In the genomic region with DNA sequence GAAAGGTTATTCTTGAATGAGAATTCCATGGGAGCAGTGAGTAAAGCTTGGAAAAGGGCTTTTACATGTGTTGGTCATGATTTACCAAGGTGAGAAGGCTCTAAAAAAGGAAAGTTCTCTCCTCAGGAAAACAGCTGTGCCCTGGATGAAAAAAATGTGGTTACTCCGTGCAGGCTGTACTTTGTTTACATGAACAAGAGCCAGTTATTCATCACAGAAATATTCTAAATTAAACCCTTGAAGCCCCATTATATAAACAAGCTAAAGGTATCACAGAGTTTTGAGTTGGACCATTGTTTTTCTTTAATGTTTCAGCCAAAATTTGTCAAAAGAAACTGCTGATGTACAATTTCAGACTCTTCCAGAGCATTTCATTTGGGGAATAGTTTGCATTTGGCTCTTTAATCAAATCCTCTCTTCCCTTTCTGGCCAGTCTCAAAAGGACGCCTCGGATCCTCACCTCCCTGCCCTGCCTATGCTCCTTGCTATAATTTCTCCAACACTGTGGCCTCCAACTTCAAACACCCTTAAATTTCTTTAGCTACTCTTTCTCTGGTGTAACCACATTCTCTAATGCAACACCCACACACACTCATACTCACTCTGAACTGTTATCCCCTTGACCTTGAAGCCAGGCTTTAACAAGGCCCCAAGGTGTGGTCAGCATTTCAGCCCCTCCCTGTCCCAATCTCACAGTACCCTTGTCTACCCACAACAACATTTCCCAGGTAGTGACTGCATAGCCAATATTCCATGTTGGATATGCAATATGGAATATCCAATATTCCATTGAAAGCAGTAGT, we compare ENCODE assay signal across 10 cellular contexts. TPM values are rescaled to one million over a fixed set of nuclear protein-coding genes. Genes with fewer than 3 reads are reported as not detected.
DNase-seq lines count a peak whose midpoint lies in the region; ATAC-seq and TF ChIP-seq lines count a peak whose summit lies in the region.
"Had no signal": no experiment of that assay in that cellular context is flagged by ENCODE, and none has a peak within 500 bp of the region (broad histone marks: within the 10 kb centered on the region; RNA-seq: fewer than 3 reads in every experiment).

No MANE protein-coding gene starts in this region.

- H3K79me1 ChIP-seq in IMR-90 (ENCODE audit: low read depth in 1 of 2, low read length in 2 of 2): no peaks in the 10 kb centered on the region

- peak overlapping the region; percentile 16; the same call in 1 of the 2 replicates for H3K18ac ChIP-seq in IMR-90 (ENCODE audit: low read depth, low read length)

- H3K9me3 Mint-ChIP-seq in MCF 10A (ENCODE audit: unreplicated experiment): no peaks in the 10 kb centered on the region
- H3K9me3 Mint-ChIP-seq in mesothelial cell of epicardium: peaks cover 3% of the 10 kb centered on the region
- H3K9me3 Mint-ChIP-seq: immature natural killer cell had no signal

- intact Hi-C loops in IMR-90 (cut with micrococcal nuclease) (no loop called here), MCF 10A (cut with micrococcal nuclease) (no loop called here), thyroid gland (cut with DNase I) (no loop called here), left colon (cut with DNase I, micrococcal nuclease) (no loop called here)

- TF ChIP-seq POLR2A in IMR-90 (IDR thresholded peaks at IDR 0.05; ENCODE audit: low read depth, low read length) (no peak), thyroid gland (IDR thresholded peaks at IDR 0.05) (peak in 1 of 2 donors; percentile 9)

- no peak overlapping the region for H2BK5ac ChIP-seq in IMR-90 (ENCODE audit: low read depth, low read length, poor library complexity, severe bottlenecking)

- CTCF ChIA-PET in IMR-90 (lab: Yijun Ruan, JAX): interaction anchor here (0.6 to 0.9 kb wide), 2 partner anchors 10 to 322 kb away, joined by 3 read pairs; no protein-coding TSS in a partner anchor
- CTCF ChIA-PET in MCF 10A (lab: Yijun Ruan, JAX): interaction anchor here (0.5 to 1.0 kb wide), 2 partner anchors 34 to 1682 kb away, joined by 3 to 4 read pairs; no protein-coding TSS in a partner anchor

- H2BK15ac ChIP-seq in IMR-90 (ENCODE audit: low read depth, low read length): no peak overlapping the region

- in situ Hi-C loops in IMR-90 (cut with MboI; ENCODE audit: low sequenced_read_pairs): no loop called here

- ATAC-seq in IMR-90 (ENCODE audit: low read depth) (peak; percentile 68), left colon (no peak)
- ATAC-seq: T-helper 17 cell had no signal

- WGBS in IMR-90 (ENCODE audit: extremely low coverage in 2 of 2, insufficient read length in 1 of 2), 2 experiments: 20% methylated on average over 2 of the region's 3 CpGs; no CpG with 5 or more reads in 1 of the 2 experiments
- WGBS in thyroid gland, 2 donors: 24 to 28% methylated on average over 3 of the region's 3 CpGs

- no peak overlapping the region for H3K56ac ChIP-seq in IMR-90 (ENCODE audit: extremely low read depth, insufficient read depth, low read length)

- peak overlapping the region; percentile 2 for H3K4me3 Mint-ChIP-seq in MCF 10A (ENCODE audit: unreplicated experiment)
- no peak overlapping the region for H3K4me3 Mint-ChIP-seq in mesothelial cell of epicardium
- H3K4me3 Mint-ChIP-seq: immature natural killer cell, T-helper 17 cell had no signal

- 0 out of 4 replicates have a peak overlapping the region, but pooled peaks of 1 of the 2 experiments have one; percentile 17 for H4K8ac ChIP-seq in IMR-90 (ENCODE audit: low read depth in 2 of 2, low read length in 2 of 2)

- POLR2A ChIA-PET in IMR-90 (lab: Charles Lee; ENCODE audit: unreplicated experiment): no interaction called here
- POLR2A ChIA-PET in MCF 10A (lab: Yijun Ruan, JAX): interaction anchor here (0.9 to 1.7 kb wide), 4 partner anchors 18 to 183 kb away, joined by 3 to 8 read pairs (median 4); a partner anchor contains a TSS

- no peak overlapping the region for H4K91ac ChIP-seq in IMR-90 (ENCODE audit: insufficient read depth, low read depth, low read length)

- H3K4me3 ChIP-seq in IMR-90 (ENCODE audit: insufficient read depth, low read depth, low read length) (no peak overlapping the region), thyroid gland (replicated peaks in 1 of 3) (no peak overlapping the region)

- H2AK5ac ChIP-seq in IMR-90 (ENCODE audit: low read depth, low read length): peak overlapping the region; percentile 31; the same call in 1 of the 2 replicates

- H3K4me2 ChIP-seq in IMR-90 (ENCODE audit: low read depth, low read length): peak overlapping the region; percentile 46; the same call in 1 of the 2 replicates

- H3K27me3 ChIP-seq in IMR-90 (ENCODE audit: control insufficient read depth, insufficient read depth, low read length) (peaks cover 10% of the 10 kb centered on the region), thyroid gland (no peaks in the 10 kb centered on the region)

- no peak overlapping the region for H4K5ac ChIP-seq in IMR-90 (ENCODE audit: low read depth, low read length)

- DNase-seq in IMR-90 (peak; percentile 70), MCF 10A (ENCODE audit: unreplicated experiment) (peak; percentile 52), mesothelial cell of epicardium (ENCODE audit: low spot score in 2 of 2, unreplicated experiment in 2 of 2) (no peak), thyroid gland (no peak), MV-4-11 (lab: John Stamatoyannopoulos, UW) (no peak), left colon (no peak)
- no peak for DNase-seq in stimulated activated CD8-positive, alpha-beta memory T cell treated with anti-CD3 and anti-CD28 coated beads, Interleukin-4, amount 100 ng/mL, for 48 hours
- no peak for DNase-seq in stimulated activated CD4-positive, alpha-beta T cell treated with anti-CD3 and anti-CD28 coated beads, Interleukin-2, amount 100 ng/mL, for 48 hours
- DNase-seq: immature natural killer cell, T-helper 17 cell had no signal

- no peak for TF ChIP-seq RAD21 in IMR-90 (IDR thresholded peaks at IDR 0.05; ENCODE audit: low read length)

- H3K9me3 ChIP-seq in IMR-90 (ENCODE audit: control insufficient read depth, insufficient read depth, low read length) (no peaks in the 10 kb centered on the region), thyroid gland (no peaks in the 10 kb centered on the region)

- no peak for TF ChIP-seq CTCF in IMR-90 (conservative IDR thresholded peaks at IDR 0.05; ENCODE audit: low read depth, low read length)
- no peak for TF ChIP-seq CTCF in MCF 10A (IDR thresholded peaks at IDR 0.05; ENCODE audit: unreplicated experiment)
- TF ChIP-seq CTCF in mesothelial cell of epicardium (IDR thresholded peaks at IDR 0.05; ENCODE audit: unreplicated experiment): no peak
- no peak for TF ChIP-seq CTCF in thyroid gland (IDR thresholded peaks at IDR 0.05)

- no peaks in the 10 kb centered on the region for H3K36me3 ChIP-seq in IMR-90 (ENCODE audit: control insufficient read depth, insufficient read depth, low read length)
- H3K36me3 ChIP-seq in thyroid gland: no peaks in the 10 kb centered on the region

- no peak overlapping the region for H2AFZ ChIP-seq in IMR-90 (replicated peaks; ENCODE audit: low read length, poor library complexity)

- no peaks in the 10 kb centered on the region for H4K20me1 ChIP-seq in IMR-90 (ENCODE audit: insufficient read depth, low read length)

- no peak overlapping the region for H3K23ac ChIP-seq in IMR-90 (ENCODE audit: low read depth, low read length)

- no peak overlapping the region for H3K14ac ChIP-seq in IMR-90 (replicated peaks; ENCODE audit: low read depth, low read length)

- H3K27ac ChIP-seq in IMR-90 (ENCODE audit: insufficient read depth, low read length) (peak overlapping the region; percentile 53; the same call in 1 of the 2 replicates), thyroid gland (peak overlapping the region; percentile 70 to 86 (median 83))

- peak overlapping the region; percentile 32; the same call in 1 of the 2 replicates for H3K4ac ChIP-seq in IMR-90 (ENCODE audit: low read depth, low read length)

- peaks cover 4% of the 10 kb centered on the region; the same call in 1 of the 2 replicates for H3K9me1 ChIP-seq in IMR-90 (ENCODE audit: insufficient read depth, low read length)

- BruUV-seq in IMR-90 (replicated peaks; lab: Mats Ljungman, UMichigan) (no TSS peak), MCF 10A (replicated peaks; lab: Mats Ljungman, UMichigan) (no TSS peak)

- no peaks in the 10 kb centered on the region for H3K27me3 Mint-ChIP-seq in MCF 10A (ENCODE audit: insufficient read depth, unreplicated experiment)
- no peaks in the 10 kb centered on the region for H3K27me3 Mint-ChIP-seq in mesothelial cell of epicardium (ENCODE audit: low read depth)

- H2AK9ac ChIP-seq in IMR-90 (replicated peaks; ENCODE audit: low read depth, low read length, poor library complexity): no peak overlapping the region

- H3K4me1 Mint-ChIP-seq in MCF 10A (ENCODE audit: insufficient read depth, unreplicated experiment) (peaks cover 12% of the 10 kb centered on the region), mesothelial cell of epicardium (peaks cover 5% of the 10 kb centered on the region)

- H3K27ac Mint-ChIP-seq in MCF 10A (ENCODE audit: low read depth, unreplicated experiment) (peak overlapping the region; percentile 43), mesothelial cell of epicardium (peak overlapping the region; percentile 13)
- H3K27ac Mint-ChIP-seq: immature natural killer cell, T-helper 17 cell had no signal

- no peak overlapping the region for H2BK20ac ChIP-seq in IMR-90 (ENCODE audit: low read depth, low read length)

- H3K4me1 ChIP-seq in IMR-90 (ENCODE audit: control insufficient read depth, insufficient read depth, low read length) (peaks cover 3% of the 10 kb centered on the region; the same call in 1 of the 2 replicates), thyroid gland (peaks cover 75 to 79% of the 10 kb centered on the region in 2 donors)

- dilution Hi-C loops in IMR-90 (cut with HindIII; ENCODE audit: low sequenced_read_pairs, unreplicated experiment): no loop called here

- H3K36me3 Mint-ChIP-seq in MCF 10A (ENCODE audit: insufficient read depth, unreplicated experiment): no peaks in the 10 kb centered on the region
- no peaks in the 10 kb centered on the region for H3K36me3 Mint-ChIP-seq in mesothelial cell of epicardium
- H3K36me3 Mint-ChIP-seq: immature natural killer cell had no signal

- H2BK120ac ChIP-seq in IMR-90 (ENCODE audit: low read depth, low read length): peak overlapping the region; percentile 39; the same call in 1 of the 2 replicates

- no peak overlapping the region for H3K9ac ChIP-seq in IMR-90 (ENCODE audit: low read depth, low read length)

TF ChIP-seq in IMR-90, 13 proteins besides CTCF, POLR2A, EP300 and RAD21 (continues in another document):
- TF ChIP-seq CHD1 (IDR thresholded peaks at IDR 0.05; ENCODE audit: low read depth, low read length): no peak
- no peak for TF ChIP-seq MXI1 (IDR thresholded peaks at IDR 0.05; ENCODE audit: borderline replicate concordance, low read depth, low read length)
- no peak for TF ChIP-seq MAFK (IDR thresholded peaks at IDR 0.05; ENCODE audit: low read depth, low read length)

RNA-seq across cellular contexts. Expression of a gene that starts 47.3 kb away (rescaled TPM):
- total RNA-seq in IMR-90 (2012; rRNA removed): under 0.01 TPM in 1 of 2 replicates, not detected in the other
- polyA plus RNA-seq in IMR-90 (2012; rRNA removed): 0.10 and 0.22 TPM in 2 replicates
- 0.13 and 0.27 TPM in 2 replicates for polyA plus RNA-seq in IMR-90 (2012; cell fraction: cytosol; rRNA removed)
- 0.31 and 0.35 TPM in 2 replicates for polyA plus RNA-seq in IMR-90 (2012; cell fraction: nucleus; rRNA removed; ENCODE audit: low replicate concordance)
- 5.8 and 8.5 TPM in 2 replicates for total RNA-seq in MCF 10A (2022)
- total RNA-seq in mesothelial cell of epicardium: 4.0 to 5.7 TPM (median 5.7 TPM) in 3 replicates
- total RNA-seq in thyroid gland: 100 to 1,000 TPM; 135 to 356 (median 299) TPM
- 10 to 100 TPM in 1 of 2 donors, 1 to 10 TPM in 1; 8.9 to 12.5 TPM for total RNA-seq in left colon

Comparison
In these comparisons a context has a peak if more than half of its experiments do, and no peak if none do; other contexts are left out.
1. DNase-seq: peak in IMR-90 (single experiment) and MCF 10A (single experiment); none in mesothelial cell of epicardium (0 of 2), thyroid gland (0 of 2), MV-4-11 (single experiment), left colon (0 of 2), stimulated activated CD8-positive, alpha-beta memory T cell treated with anti-CD3 and anti-CD28 coated beads, Interleukin-4, amount 100 ng/mL, for 48 hours (single experiment) and stimulated activated CD4-positive, alpha-beta T cell treated with anti-CD3 and anti-CD28 coated beads, Interleukin-2, amount 100 ng/mL, for 48 hours (0 of 2).
2. RNA of a gene that starts 47.3 kb away (total RNA-seq): 135 to 356 TPM in thyroid gland; 8.9 to 12.5 TPM in left colon, 5.8 to 8.5 TPM in MCF 10A, 4.0 to 5.7 TPM in mesothelial cell of epicardium and under 0.01 TPM in IMR-90; every median in the first group is over 10 times any median in the second.